7 cellular contexts compared by ENCODE assay signal in genomic region chr12:74111688-74112360, GRCh38.
DNase-seq lines count a peak whose midpoint lies in the region; ATAC-seq, FAIRE-seq and TF ChIP-seq lines count a peak whose summit lies in the region.

No MANE protein-coding gene starts in this region.

- no peaks in the 10 kb centered on the region for H3K27me3 Mint-ChIP-seq in nephron progenitor cell (ENCODE audit: low read depth, poor library complexity)

- H3K27ac Mint-ChIP-seq in nephron progenitor cell: no peak overlapping the region

- H3K4me2 ChIP-seq in GM12878 (ENCODE audit: control insufficient read depth, insufficient read depth): no peak overlapping the region

- POLR2A ChIA-PET in GM12878 (lab: Charles Lee): no interaction called here

- no peak overlapping the region for H2AFZ ChIP-seq in GM12878 (ENCODE audit: control insufficient read depth, low read depth, low read length)

- H3K4me1 ChIP-seq in GM12878 (ENCODE audit: control insufficient read depth, insufficient read depth, low read length): no peaks in the 10 kb centered on the region

- TF ChIP-seq CTCF in GM12875 (IDR thresholded peaks at IDR 0.05; ENCODE audit: borderline replicate concordance, insufficient read depth, low read depth, low read length): peak; percentile 38; the same call in 1 of the 2 replicates
- TF ChIP-seq CTCF in GM12878 (IDR thresholded peaks at IDR 0.05 in 2 of 3, conservative IDR thresholded peaks at IDR 0.05 in 1 of 3; ENCODE audit: control insufficient read depth in 2 of 3, extremely low read depth in 1 of 3, insufficient read depth in 1 of 3, low read depth in 3 of 3, low read length in 3 of 3): peak in 2 of 3 experiments; percentile 24 to 52; a peak in 3 of 6 replicates
- peak; percentile 56 for TF ChIP-seq CTCF in nephron progenitor cell (IDR thresholded peaks at IDR 0.05)

- no peak overlapping the region for H3K27ac ChIP-seq in GM12878 (ENCODE audit: control insufficient read depth, insufficient read depth)

- intact Hi-C loops in GM12878 (cut with micrococcal nuclease; ENCODE audit: unreplicated experiment): loop anchor here (1.0 to 5.0 kb wide), 3 partner anchors 253 to 425 kb away; partner anchors contain the start of gene ATXN7L3B

- H3K9me3 Mint-ChIP-seq in nephron progenitor cell: no peaks in the 10 kb centered on the region

- TF ChIP-seq POLR2A in GM12878 (IDR thresholded peaks at IDR 0.05; ENCODE audit: low read depth, low read length): no peak

- H3K9ac ChIP-seq in GM12878 (ENCODE audit: control insufficient read depth, insufficient read depth, low read length): no peak overlapping the region

- no peaks in the 10 kb centered on the region for H4K20me1 ChIP-seq in GM12878 (ENCODE audit: control insufficient read depth, insufficient read depth)

- WGBS in GM12878 (ENCODE audit: insufficient coverage, insufficient replicate concordance, low lambda C conversion rate, missing lambda C conversion rate): 30% methylated on average over 8 of the region's 8 CpGs

- no peaks in the 10 kb centered on the region for H3K36me3 Mint-ChIP-seq in nephron progenitor cell (ENCODE audit: low read depth)

- H3K9me3 ChIP-seq in GM12878 (replicated peaks; ENCODE audit: control insufficient read depth, insufficient read depth, low read length): no peaks in the 10 kb centered on the region

- no peaks in the 10 kb centered on the region for H3K4me1 Mint-ChIP-seq in nephron progenitor cell

- H3K4me3 ChIP-seq in GM12875 (ENCODE audit: low read depth, low read length) (no peak overlapping the region), GM12878 (no peak overlapping the region)

- CTCF ChIA-PET in GM12878 (lab: Yijun Ruan, JAX): interaction anchor here (0.7 to 3.2 kb wide), 5 partner anchors 204 to 304 kb away, joined by 3 to 19 read pairs (median 4); no protein-coding TSS in a partner anchor

- SMC1A ChIA-PET in GM12878 (lab: Charles Lee; ENCODE audit: uncharacterized antibody, unreplicated experiment): interaction anchor here (0.9 to 1.8 kb wide), 2 partner anchors 304 to 308 kb away, joined by 3 to 5 read pairs; no protein-coding TSS in a partner anchor

- no peaks in the 10 kb centered on the region for H3K79me2 ChIP-seq in GM12878 (ENCODE audit: control insufficient read depth, insufficient read depth, low read length)

- in situ Hi-C loops in GM12878 (cut with MboI): no loop called here

- no peaks in the 10 kb centered on the region for H3K36me3 ChIP-seq in GM12878 (ENCODE audit: control insufficient read depth in 2 of 2, insufficient read depth in 2 of 2, low read length in 1 of 2)

- TF ChIP-seq RAD21 in GM12878 (IDR thresholded peaks at IDR 0.05; ENCODE audit: insufficient read depth, low read depth, low read length): peak; percentile 55

- H3K4me3 Mint-ChIP-seq in nephron progenitor cell: no peak overlapping the region

- no TSS peak for BruUV-seq in GM12878 (replicated peaks; lab: Mats Ljungman, UMichigan)

- ATAC-seq in GM12878 (peak; percentile 89), GM19467 (IDR thresholded peaks at IDR 0.05; ENCODE audit: unreplicated experiment) (no peak)

- no peaks in the 10 kb centered on the region for H3K27me3 ChIP-seq in GM12878 (replicated peaks in 1 of 2; ENCODE audit: control insufficient read depth in 2 of 2, insufficient read depth in 2 of 2, low read length in 1 of 2)

- RAD21 ChIA-PET in GM12878 (lab: Charles Lee; ENCODE audit: unreplicated experiment): interaction anchor here (1.5 kb wide), 1 partner anchor 303 kb away, joined by 4 read pairs; no protein-coding TSS in a partner anchor

- no peak for TF ChIP-seq EP300 in GM12878 (IDR thresholded peaks at IDR 0.05; ENCODE audit: borderline replicate concordance in 1 of 2, control insufficient read depth in 1 of 2, low read depth in 2 of 2, low read length in 2 of 2)

- peak; percentile 25 for DNase-seq in HK-2 (ENCODE audit: unreplicated experiment)
- DNase-seq in GM12878 (ENCODE audit: low read depth, low spot score): no peak
- DNase-seq in nephron progenitor cell: peak; percentile 44
- DNase-seq in NCI-H128 (lab: John Stamatoyannopoulos, UW; ENCODE audit: unreplicated experiment): no peak
- DNase-seq in COLO829 (ENCODE audit: low spot score): no peak

- no peak for FAIRE-seq in GM12878 (lab: Jason Lieb, UNC)

TF ChIP-seq in GM12878, 131 proteins besides CTCF, POLR2A, EP300 and RAD21:
- TF ChIP-seq CEBPZ (IDR thresholded peaks at IDR 0.05; ENCODE audit: low read depth, low read length): no peak
- TF ChIP-seq STAT1 (conservative IDR thresholded peaks at IDR 0.05): no peak
- TF ChIP-seq PRDM15 (CRISPR knock-in tag; IDR thresholded peaks at IDR 0.05): no peak
- TF ChIP-seq SMC3 (IDR thresholded peaks at IDR 0.05; ENCODE audit: borderline replicate concordance, low read length): peak; percentile 31; the same call in 1 of the 2 replicates
- TF ChIP-seq ZBED1 (IDR thresholded peaks at IDR 0.05; ENCODE audit: borderline replicate concordance): no peak

Comparison
In these comparisons a context has a peak if more than half of its experiments do, and no peak if none do; other contexts are left out.
1. DNase-seq: peak in HK-2 (single experiment) and nephron progenitor cell (single experiment); none in GM12878 (single experiment), NCI-H128 (single experiment) and COLO829 (single experiment).
2. Peak in every context shown above with its lines, with median percentiles within 50 percentile points of each other: CTCF ChIP-seq.